15 cellular contexts compared by ENCODE assay signal in the genomic region with DNA sequence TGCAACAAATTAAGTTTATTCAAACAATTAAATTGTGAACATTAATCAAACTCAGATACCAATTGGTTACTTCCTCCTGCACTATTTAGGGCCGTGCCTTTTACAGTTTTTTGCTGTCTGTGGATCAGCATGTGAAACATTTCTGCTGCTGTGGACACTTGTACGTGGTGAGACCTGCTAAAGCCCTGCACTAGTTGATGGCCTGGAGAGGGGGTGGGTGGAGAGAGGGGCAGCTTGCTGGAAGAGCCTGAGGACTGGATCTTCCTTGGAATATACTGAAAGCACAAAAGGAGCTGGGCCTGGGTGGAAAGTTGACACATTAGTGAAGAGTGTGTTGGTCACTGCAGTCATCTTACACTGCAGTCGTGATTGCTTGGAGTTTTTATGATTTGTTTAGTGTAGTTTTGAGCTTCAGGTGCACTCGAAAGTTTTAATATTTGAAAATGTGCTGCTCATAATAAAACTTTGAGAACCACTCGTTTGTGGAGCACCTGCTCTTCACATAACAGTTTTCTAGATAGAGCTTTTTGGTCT. TPM values are rescaled to one million over a fixed set of nuclear protein-coding genes. Genes with fewer than 3 reads are reported as not detected.
DNase-seq lines count a peak whose midpoint lies in the region; ATAC-seq and TF ChIP-seq lines count a peak whose summit lies in the region.
"Had no signal": no experiment of that assay in that cellular context is flagged by ENCODE, and none has a peak within 500 bp of the region (broad histone marks: within the 10 kb centered on the region; RNA-seq: fewer than 3 reads in every experiment).

No MANE protein-coding gene starts in this region.

- 70% methylated on average over 5 of the region's 5 CpGs for WGBS in right cardiac atrium
- 73% methylated on average over 5 of the region's 5 CpGs for WGBS in hepatocyte (ENCODE audit: low lambda C conversion rate, missing lambda C conversion rate)

- H3K27me3 ChIP-seq in right cardiac atrium (ENCODE audit: control insufficient read depth, insufficient read depth) = no peaks in the 10 kb centered on the region
- H3K27me3 ChIP-seq in OCI-LY1 (ENCODE audit: insufficient read depth, low read length) = no peaks in the 10 kb centered on the region
- no peaks in the 10 kb centered on the region for H3K27me3 ChIP-seq in hepatocyte
- H3K27me3 ChIP-seq: ascending aorta, MG63 had no signal

- H2AFZ ChIP-seq in OCI-LY1 (ENCODE audit: low read length) (no peak overlapping the region), hepatocyte (no peak overlapping the region)
- H2AFZ ChIP-seq: PC-9 had no signal

- DNase-seq in right cardiac atrium (no peak), left ventricle myocardium superior (no peak), hepatocyte (ENCODE audit: low spot score) (no peak), AG08396 (ENCODE audit: low spot score) (no peak), T-helper 1 cell (no peak)
- DNase-seq: activated CD4-positive, alpha-beta T cell treated with anti-CD3 and anti-CD28 coated beads, Interleukin-2, amount 50 U/mL, for 4 hours; DMS153; MG63; NCI-H2081 treated with DMSO at 0.1 percent for 48 hours; PC-9; retina had no signal

- H3K79me2 ChIP-seq in OCI-LY1 (ENCODE audit: insufficient read depth, low read length) = peaks cover 100% of the 10 kb centered on the region
- H3K79me2 ChIP-seq in hepatocyte = peaks cover 46% of the 10 kb centered on the region

- H3F3A ChIP-seq in OCI-LY1 (ENCODE audit: insufficient read depth, low read length) = 0 out of 2 replicates have a peak, but pooled peaks cover 7% of the 10 kb centered on the region

- H3K4me1 ChIP-seq in right cardiac atrium (ENCODE audit: control insufficient read depth, insufficient read depth, low read length) = peaks cover 10% of the 10 kb centered on the region
- H3K4me1 ChIP-seq in OCI-LY1 (ENCODE audit: insufficient read depth, low read length, severe bottlenecking) = peaks cover 85% of the 10 kb centered on the region
- H3K4me1 ChIP-seq in hepatocyte (ENCODE audit: insufficient read depth) = peaks cover 20% of the 10 kb centered on the region
- H3K4me1 ChIP-seq: ascending aorta had no signal

- intact Hi-C loops in right cardiac atrium (cut with DNase I) (no loop called here), left ventricle myocardium superior (cut with micrococcal nuclease) (loop anchor here (10.0 kb wide), 1 partner anchor 339 kb away; no protein-coding TSS in a partner anchor)

- no peak for TF ChIP-seq CTCF in OCI-LY1 (IDR thresholded peaks at IDR 0.05; ENCODE audit: low read length)
- no peak for TF ChIP-seq CTCF in hepatocyte (IDR thresholded peaks at IDR 0.05; ENCODE audit: poor library complexity)

- H3K9me2 ChIP-seq in OCI-LY1 (ENCODE audit: low read depth, low read length) (no peaks in the 10 kb centered on the region), hepatocyte (replicated peaks; ENCODE audit: insufficient read depth) (no peaks in the 10 kb centered on the region)

- H3K36me3 ChIP-seq in OCI-LY1 (ENCODE audit: insufficient read depth, low read length) = peaks cover 12% of the 10 kb centered on the region
- H3K36me3 ChIP-seq in hepatocyte (replicated peaks; ENCODE audit: insufficient read depth, low read depth) = no peaks in the 10 kb centered on the region
- H3K36me3 ChIP-seq: ascending aorta, MG63 had no signal

- peak overlapping the region; percentile 52 for H3K9ac ChIP-seq in OCI-LY1 (ENCODE audit: low read length)

- H3K4me3 ChIP-seq in right cardiac atrium (ENCODE audit: low read length) = no peak overlapping the region
- peak overlapping the region; percentile 46 for H3K4me3 ChIP-seq in OCI-LY1 (ENCODE audit: low read depth, low read length, poor library complexity, severe bottlenecking)
- no peak overlapping the region for H3K4me3 ChIP-seq in hepatocyte
- H3K4me3 ChIP-seq: ascending aorta, MG63, PC-9, SK-N-MC had no signal

- H3K27ac ChIP-seq in right cardiac atrium (ENCODE audit: low read length) (peak overlapping the region; percentile 5), OCI-LY1 (ENCODE audit: low read depth, low read length, poor library complexity, severe bottlenecking) (peak overlapping the region; percentile 89), hepatocyte (peak overlapping the region; percentile 45)
- H3K27ac ChIP-seq: ascending aorta, PC-9, SK-N-MC had no signal

- ATAC-seq in right cardiac atrium = no peak
- no peak for ATAC-seq in left ventricle myocardium superior
- ATAC-seq in HG03521 (IDR thresholded peaks at IDR 0.05; ENCODE audit: unreplicated experiment) = no peak

- H4K20me1 ChIP-seq in OCI-LY1 (ENCODE audit: insufficient read depth, low read length) (no peaks in the 10 kb centered on the region), hepatocyte (ENCODE audit: insufficient read depth, poor library complexity, severe bottlenecking) (no peaks in the 10 kb centered on the region)

- H3K4me2 ChIP-seq in OCI-LY1 (ENCODE audit: low read length) = peak overlapping the region; percentile 74
- no peak overlapping the region for H3K4me2 ChIP-seq in hepatocyte
- H3K4me2 ChIP-seq: PC-9 had no signal

- H3K9me3 ChIP-seq in right cardiac atrium (ENCODE audit: control insufficient read depth, low read length) (no peaks in the 10 kb centered on the region), OCI-LY1 (ENCODE audit: low read length) (peaks cover 2% of the 10 kb centered on the region; the same call in 1 of the 2 replicates), hepatocyte (ENCODE audit: low read depth) (no peaks in the 10 kb centered on the region)
- H3K9me3 ChIP-seq: ascending aorta, MG63 had no signal

RNA-seq across cellular contexts. Expression of a gene that starts 11.4 kb away (rescaled TPM):
- total RNA-seq in right cardiac atrium (10 to 100 TPM; 36.7 to 47.4 (median 37.0) TPM), left ventricle myocardium superior (76.9 TPM), hepatocyte (14.2 and 15.1 TPM in 2 replicates)
- polyA plus RNA-seq in right cardiac atrium (12.5 TPM), hepatocyte (3.2 and 4.9 TPM in 2 replicates)

Comparison
In these comparisons a context has a peak if more than half of its experiments do, and no peak if none do; other contexts are left out.
1. H3K27ac ChIP-seq: peak in every context shown above with its lines; median percentile 89 in OCI-LY1; 45 in hepatocyte; 5 in right cardiac atrium.